18 cellular contexts compared by ENCODE assay signal in the genomic region with DNA sequence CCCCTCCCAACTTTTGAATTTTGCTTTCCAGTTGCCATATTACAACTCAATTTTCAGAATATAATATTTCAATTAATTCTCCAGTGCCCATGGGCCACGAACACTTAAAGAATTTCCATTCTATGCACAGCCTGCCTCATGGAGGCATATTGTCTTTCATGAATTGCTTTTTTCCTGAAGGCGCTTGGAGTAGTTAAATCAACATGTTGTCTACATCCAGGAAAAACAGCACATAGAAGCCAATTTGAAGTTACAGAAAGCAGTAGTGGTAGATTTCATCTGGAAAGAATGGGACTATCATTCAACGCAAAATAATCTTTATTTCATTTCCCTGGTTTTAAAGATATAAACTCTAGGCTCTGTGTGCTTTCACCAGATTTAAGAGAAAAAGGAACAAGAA.
A peak's percentile ranks its signal among the peaks of the same experiment; 100 is the strongest.
DNase-seq lines count a peak whose midpoint lies in the region; ATAC-seq, FAIRE-seq and TF ChIP-seq lines count a peak whose summit lies in the region.
"Had no signal": no experiment of that assay in that cellular context is flagged by ENCODE, and none has a peak within 500 bp of the region (broad histone marks: within the 10 kb centered on the region; RNA-seq: fewer than 3 reads in every experiment).

No MANE protein-coding gene starts in this region.

- H3K9me3 ChIP-seq in heart left ventricle (no peaks in the 10 kb centered on the region), right atrium auricular region (no peaks in the 10 kb centered on the region), endothelial cell of umbilical vein (replicated peaks; ENCODE audit: control insufficient read depth, insufficient read depth, low read length) (no peaks in the 10 kb centered on the region), osteoblast (ENCODE audit: low read depth, low read length) (no peaks in the 10 kb centered on the region), thyroid gland (no peaks in the 10 kb centered on the region)
- H3K9me3 ChIP-seq: A549 had no signal

- no peak for TF ChIP-seq CTCF in heart left ventricle (IDR thresholded peaks at IDR 0.05)
- TF ChIP-seq CTCF in right atrium auricular region (IDR thresholded peaks at IDR 0.05): no peak
- no peak for TF ChIP-seq CTCF in endothelial cell of umbilical vein (IDR thresholded peaks at IDR 0.05; ENCODE audit: extremely low read depth in 1 of 2, insufficient read depth in 1 of 2, low read depth in 1 of 2, low read length in 2 of 2)
- TF ChIP-seq CTCF in osteoblast (IDR thresholded peaks at IDR 0.05; ENCODE audit: extremely low read depth, low read depth, low read length): no peak
- no peak for TF ChIP-seq CTCF in thyroid gland (IDR thresholded peaks at IDR 0.05)

- H3K9ac ChIP-seq in endothelial cell of umbilical vein (replicated peaks; ENCODE audit: extremely low read depth, insufficient read depth, low read length): no peak overlapping the region

- intact Hi-C loops in heart left ventricle (cut with DNase I): no loop called here
- intact Hi-C loops in endothelial cell of umbilical vein (cut with micrococcal nuclease): no loop called here
- intact Hi-C loops in thyroid gland (cut with DNase I): no loop called here

- no peak overlapping the region for H3K4me2 ChIP-seq in endothelial cell of umbilical vein (ENCODE audit: insufficient read depth, low read length)
- no peak overlapping the region for H3K4me2 ChIP-seq in osteoblast (ENCODE audit: insufficient read depth, low read length)
- H3K4me2 ChIP-seq: A549 had no signal

- H3K36me3 ChIP-seq in heart left ventricle (peaks cover 0 to 71% (median 48%) of the 10 kb centered on the region in 9 donors), right atrium auricular region (peaks cover 15% of the 10 kb centered on the region), endothelial cell of umbilical vein (ENCODE audit: control insufficient read depth in 2 of 2, extremely low read depth in 1 of 2, insufficient read depth in 2 of 2, low read length in 2 of 2) (peaks cover 25 to 36% of the 10 kb centered on the region in 2 experiments), osteoblast (ENCODE audit: insufficient read depth, low read length) (peaks cover 50% of the 10 kb centered on the region), thyroid gland (no peaks in the 10 kb centered on the region)

- DNase-seq in heart left ventricle (no peak), right atrium auricular region (ENCODE audit: low spot score) (no peak), endothelial cell of umbilical vein (ENCODE audit: low read depth, low spot score) (peak; percentile 60), osteoblast (ENCODE audit: insufficient read length, low spot score, missing footprints) (no peak), thyroid gland (no peak), OCI-M1 (lab: John Stamatoyannopoulos, UW) (no peak)
- no peak for DNase-seq in activated CD4-positive, CD25-positive, alpha-beta regulatory T cell (lab: John Stamatoyannopoulos, UW)
- DNase-seq: AML-193; Calu3; CD4-positive, alpha-beta T cell; GF-D8; H9 had no signal

- 70 to 75% (median 73%) methylated on average over 3 of the region's 3 CpGs for WGBS in heart left ventricle, 4 donors
- 78 to 83% methylated on average over 3 of the region's 3 CpGs for WGBS in thyroid gland, 2 donors

- H3K79me2 ChIP-seq in endothelial cell of umbilical vein (ENCODE audit: control insufficient read depth, insufficient read depth, low read length) (peaks cover 49% of the 10 kb centered on the region), osteoblast (ENCODE audit: insufficient read depth, low read length) (peaks cover 40% of the 10 kb centered on the region)

- CTCF ChIA-PET in endothelial cell of umbilical vein (lab: Charles Lee): no interaction called here

- no peaks in the 10 kb centered on the region for H3K27me3 ChIP-seq in heart left ventricle
- no peaks in the 10 kb centered on the region for H3K27me3 ChIP-seq in right atrium auricular region
- H3K27me3 ChIP-seq in endothelial cell of umbilical vein (ENCODE audit: control insufficient read depth in 2 of 2, insufficient read depth in 2 of 2, low read length in 2 of 2): no peaks in the 10 kb centered on the region
- H3K27me3 ChIP-seq in osteoblast (ENCODE audit: insufficient read depth, low read length): no peaks in the 10 kb centered on the region
- no peaks in the 10 kb centered on the region for H3K27me3 ChIP-seq in thyroid gland

- no peak overlapping the region for H3K4me3 ChIP-seq in heart left ventricle
- H3K4me3 ChIP-seq in right atrium auricular region: no peak overlapping the region
- no peak overlapping the region for H3K4me3 ChIP-seq in endothelial cell of umbilical vein (replicated peaks in 1 of 3; ENCODE audit: insufficient read depth in 1 of 3, low read depth in 1 of 3, low read length in 3 of 3)
- no peak overlapping the region for H3K4me3 ChIP-seq in osteoblast (ENCODE audit: insufficient read depth, low read length)
- no peak overlapping the region for H3K4me3 ChIP-seq in thyroid gland (replicated peaks in 1 of 3)
- H3K4me3 ChIP-seq: A549 had no signal

- no TSS peak for BruUV-seq in endothelial cell of umbilical vein (replicated peaks; lab: Mats Ljungman, UMichigan)

- ATAC-seq in heart left ventricle: no peak
- ATAC-seq: A549 had no signal

- no peaks in the 10 kb centered on the region for H3K9me1 ChIP-seq in endothelial cell of umbilical vein (replicated peaks; ENCODE audit: control insufficient read depth, extremely low read depth, insufficient read depth, low read length)

- POLR2A ChIA-PET in endothelial cell of umbilical vein (lab: Charles Lee): no interaction called here

- no peak for TF ChIP-seq POLR2A in heart left ventricle (IDR thresholded peaks at IDR 0.05)
- TF ChIP-seq POLR2A in endothelial cell of umbilical vein (IDR thresholded peaks at IDR 0.05; ENCODE audit: low read depth, low read length): no peak
- TF ChIP-seq POLR2A in thyroid gland (IDR thresholded peaks at IDR 0.05): no peak

- H4K20me1 ChIP-seq in endothelial cell of umbilical vein (replicated peaks; ENCODE audit: control insufficient read depth, extremely low read depth, insufficient read depth, low read length) (no peaks in the 10 kb centered on the region), osteoblast (ENCODE audit: insufficient read depth, low read length) (no peaks in the 10 kb centered on the region)

- dilution Hi-C loops in endothelial cell of umbilical vein (cut with MboI; ENCODE audit: extremely low pct_ligation_motif_present, low sequenced_read_pairs): no loop called here

- H3K4me1 ChIP-seq in heart left ventricle (peaks cover 0 to 81% (median 51%) of the 10 kb centered on the region in 12 donors), right atrium auricular region (peaks cover 0 to 52% of the 10 kb centered on the region in 2 donors), endothelial cell of umbilical vein (ENCODE audit: control insufficient read depth, extremely low read depth, insufficient read depth, low read length) (peaks cover 61% of the 10 kb centered on the region), osteoblast (ENCODE audit: insufficient read depth, low read length) (peaks cover 42% of the 10 kb centered on the region), thyroid gland (peaks cover 24 to 27% of the 10 kb centered on the region in 2 donors)

- H3K27ac ChIP-seq in heart left ventricle: peak overlapping the region in 10 of 12 donors; percentile 19 to 68 (median 46)
- H3K27ac ChIP-seq in right atrium auricular region: peak overlapping the region in 1 of 2 donors; percentile 67
- no peak overlapping the region for H3K27ac ChIP-seq in endothelial cell of umbilical vein (ENCODE audit: insufficient read depth, low read depth, low read length)
- peak overlapping the region; percentile 41 for H3K27ac ChIP-seq in osteoblast (ENCODE audit: low read depth, low read length)
- H3K27ac ChIP-seq in thyroid gland: peak overlapping the region in 2 of 3 donors; percentile 20 to 63
- H3K27ac ChIP-seq: 22Rv1, C4-2B had no signal

- FAIRE-seq in endothelial cell of umbilical vein (lab: Jason Lieb, UNC): no peak
- FAIRE-seq: A549, GM19239, H1, HTR-8/SVneo had no signal

- H2AFZ ChIP-seq in endothelial cell of umbilical vein (ENCODE audit: low read depth, low read length) (no peak overlapping the region), osteoblast (ENCODE audit: low read length) (no peak overlapping the region)

TF ChIP-seq in endothelial cell of umbilical vein, 7 proteins besides CTCF, POLR2A, EP300 and RAD21:
- no peak for TF ChIP-seq POLR2AphosphoS5 (IDR thresholded peaks at IDR 0.05; ENCODE audit: insufficient read depth, low read depth, low read length)
- TF ChIP-seq FOS (IDR thresholded peaks at IDR 0.05; ENCODE audit: borderline replicate concordance, insufficient read depth, low read length): no peak
- no peak for TF ChIP-seq MYC (IDR thresholded peaks at IDR 0.05; ENCODE audit: low read depth, low read length)
- no peak for TF ChIP-seq JUN (IDR thresholded peaks at IDR 0.05; ENCODE audit: borderline replicate concordance, insufficient read depth, insufficient read length, low read depth)
- TF ChIP-seq EZH2 (IDR thresholded peaks at IDR 0.05; ENCODE audit: borderline replicate concordance, low read depth, low read length, severe bottlenecking): no peak
- TF ChIP-seq, protein P1, sequence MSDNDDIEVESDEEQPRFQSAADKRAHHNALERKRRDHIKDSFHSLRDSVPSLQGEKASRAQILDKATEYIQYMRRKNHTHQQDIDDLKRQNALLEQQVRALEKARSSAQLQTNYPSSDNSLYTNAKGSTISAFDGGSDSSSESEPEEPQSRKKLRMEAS (IDR thresholded peaks at IDR 0.05; ENCODE audit: insufficient read depth, insufficient read length): no peak
- no peak for TF ChIP-seq GATA2 (IDR thresholded peaks at IDR 0.05; ENCODE audit: insufficient read depth, insufficient read length, low read depth, low read length)
TF ChIP-seq in endothelial cell of umbilical vein: peak in this region for 0.
